ENCODE assay signal across 11 cellular contexts in the genomic region with DNA sequence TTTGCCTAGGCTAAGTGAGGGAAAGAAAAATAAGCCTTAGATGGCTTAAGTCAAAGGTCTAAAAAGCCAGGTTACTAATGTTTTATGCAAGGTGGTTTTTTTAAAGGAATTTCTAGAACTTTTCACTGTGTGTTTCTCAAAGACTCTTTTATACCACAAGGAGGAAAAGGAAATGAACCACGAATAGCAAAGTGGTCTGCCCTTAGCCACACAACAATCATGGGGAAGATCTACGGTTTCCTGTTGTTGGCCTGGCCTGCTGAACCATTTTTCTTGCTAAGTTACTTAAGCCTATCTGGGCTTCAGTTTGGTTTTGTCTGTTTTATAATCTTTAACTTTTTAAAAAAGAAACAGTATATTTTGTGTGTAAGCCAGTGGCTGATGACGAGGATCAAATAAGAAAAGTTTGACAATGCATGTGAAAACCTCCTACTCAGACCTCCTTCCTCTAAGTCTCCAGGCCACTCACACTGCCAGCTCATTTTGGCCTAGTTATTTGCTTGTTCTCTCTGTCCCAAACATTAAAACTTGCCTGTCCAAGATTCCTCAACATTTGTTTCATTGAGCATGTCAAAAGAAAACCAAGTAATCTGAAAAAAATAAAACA. TPM values are rescaled to one million over a fixed set of nuclear protein-coding genes. Genes with fewer than 3 reads are reported as not detected.
DNase-seq lines count a peak whose midpoint lies in the region; ATAC-seq and TF ChIP-seq lines count a peak whose summit lies in the region.
"Had no signal": no experiment of that assay in that cellular context is flagged by ENCODE, and none has a peak within 500 bp of the region (broad histone marks: within the 10 kb centered on the region; RNA-seq: fewer than 3 reads in every experiment).

No MANE protein-coding gene starts in this region.

- H3K36me3 Mint-ChIP-seq in activated CD4-positive, alpha-beta T cell treated with anti-CD3 and anti-CD28 coated beads, Interleukin-2, amount 10 ng/mL, durations not matched to agents 24 days and 14 days (ENCODE audit: low read depth) = no peaks in the 10 kb centered on the region
- H3K36me3 Mint-ChIP-seq in nephron progenitor cell (ENCODE audit: low read depth) = no peaks in the 10 kb centered on the region
- H3K36me3 Mint-ChIP-seq: brain had no signal

- DNase-seq in activated CD4-positive, alpha-beta T cell treated with anti-CD3 and anti-CD28 coated beads, Interleukin-2, amount 10 ng/mL, durations not matched to agents 24 days and 14 days = peak; percentile 86
- no peak for DNase-seq in activated CD4-positive, alpha-beta T cell treated with anti-CD3 and anti-CD28 coated beads for 4 hours
- DNase-seq in UCSD-AML1 (lab: John Stamatoyannopoulos, UW; ENCODE audit: unreplicated experiment) (peak; percentile 19), nephron progenitor cell (no peak), NCI-H1105 (lab: John Stamatoyannopoulos, UW) (no peak), NCI-H146 treated with DMSO at 0.1 percent for 48 hours (lab: John Stamatoyannopoulos, UW; ENCODE audit: unreplicated experiment) (no peak)
- DNase-seq: H9, mammary epithelial cell had no signal

- peak overlapping the region; percentile 66 for H3K4me3 Mint-ChIP-seq in activated CD4-positive, alpha-beta T cell treated with anti-CD3 and anti-CD28 coated beads, Interleukin-2, amount 10 ng/mL, durations not matched to agents 24 days and 14 days
- no peak overlapping the region for H3K4me3 Mint-ChIP-seq in nephron progenitor cell
- H3K4me3 Mint-ChIP-seq: brain, H9 had no signal

- peaks cover 38% of the 10 kb centered on the region for H3K4me1 Mint-ChIP-seq in activated CD4-positive, alpha-beta T cell treated with anti-CD3 and anti-CD28 coated beads, Interleukin-2, amount 10 ng/mL, durations not matched to agents 24 days and 14 days
- peaks cover 12% of the 10 kb centered on the region for H3K4me1 Mint-ChIP-seq in nephron progenitor cell
- H3K4me1 Mint-ChIP-seq: brain had no signal

- ATAC-seq in HG02943 (IDR thresholded peaks at IDR 0.05; ENCODE audit: low read depth, unreplicated experiment) = peak; percentile 70
- ATAC-seq in HG03175 (IDR thresholded peaks at IDR 0.05; ENCODE audit: unreplicated experiment) = no peak

- TF ChIP-seq CTCF in nephron progenitor cell (IDR thresholded peaks at IDR 0.05) = no peak

- peak overlapping the region; percentile 64 for H3K27ac Mint-ChIP-seq in activated CD4-positive, alpha-beta T cell treated with anti-CD3 and anti-CD28 coated beads, Interleukin-2, amount 10 ng/mL, durations not matched to agents 24 days and 14 days
- H3K27ac Mint-ChIP-seq in nephron progenitor cell = peak overlapping the region; percentile 82
- H3K27ac Mint-ChIP-seq: brain, H9 had no signal

- H3K9me3 Mint-ChIP-seq in activated CD4-positive, alpha-beta T cell treated with anti-CD3 and anti-CD28 coated beads, Interleukin-2, amount 10 ng/mL, durations not matched to agents 24 days and 14 days = peaks cover 3% of the 10 kb centered on the region
- no peaks in the 10 kb centered on the region for H3K9me3 Mint-ChIP-seq in nephron progenitor cell
- H3K9me3 Mint-ChIP-seq: brain, H9 had no signal

- peaks cover 37% of the 10 kb centered on the region for H3K27me3 Mint-ChIP-seq in activated CD4-positive, alpha-beta T cell treated with anti-CD3 and anti-CD28 coated beads, Interleukin-2, amount 10 ng/mL, durations not matched to agents 24 days and 14 days
- H3K27me3 Mint-ChIP-seq in nephron progenitor cell (ENCODE audit: low read depth, poor library complexity) = peaks cover 7% of the 10 kb centered on the region

- intact Hi-C loops in activated CD4-positive, alpha-beta T cell treated with anti-CD3 and anti-CD28 coated beads, Interleukin-2, amount 10 ng/mL, durations not matched to agents 24 days and 14 days (cut with micrococcal nuclease) = no loop called here

RNA-seq across cellular contexts. Expression of a gene that starts 56.7 kb away (rescaled TPM):
- total RNA-seq in activated CD4-positive, alpha-beta T cell treated with anti-CD3 and anti-CD28 coated beads, Interleukin-2, amount 10 ng/mL, durations not matched to agents 24 days and 14 days = not detected in 2 replicates

Comparison
In these comparisons a context has a peak if more than half of its experiments do, and no peak if none do; other contexts are left out.
1. DNase-seq: peak in activated CD4-positive, alpha-beta T cell treated with anti-CD3 and anti-CD28 coated beads, Interleukin-2, amount 10 ng/mL, durations not matched to agents 24 days and 14 days (single experiment) and UCSD-AML1 (single experiment); none in activated CD4-positive, alpha-beta T cell treated with anti-CD3 and anti-CD28 coated beads for 4 hours (0 of 2), nephron progenitor cell (single experiment), NCI-H1105 (single experiment) and NCI-H146 treated with DMSO at 0.1 percent for 48 hours (single experiment).